Comparison of ENCODE assay signal across 19 cellular contexts in the genomic region with DNA sequence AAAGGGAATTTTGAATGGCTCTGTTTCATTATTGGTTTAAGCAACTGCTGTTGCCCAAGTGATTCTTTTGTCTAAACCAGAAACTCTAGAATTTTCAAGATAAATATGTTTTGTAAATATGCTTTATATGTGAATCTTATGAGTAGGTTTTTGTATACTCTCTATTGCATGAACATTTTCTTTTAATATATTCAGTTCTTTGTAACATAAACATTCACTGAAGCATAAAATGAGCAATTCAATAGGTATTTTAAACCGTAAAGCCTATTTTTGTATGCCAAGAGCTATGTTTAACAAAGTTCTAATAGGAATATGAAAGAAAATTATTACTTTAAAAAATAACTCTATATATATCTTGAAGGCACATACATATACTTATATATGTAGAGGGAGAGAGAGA.
DNase-seq lines count a peak whose midpoint lies in the region; ATAC-seq and TF ChIP-seq lines count a peak whose summit lies in the region.
"Had no signal": no experiment of that assay in that cellular context is flagged by ENCODE, and none has a peak within 500 bp of the region (broad histone marks: within the 10 kb centered on the region; RNA-seq: fewer than 3 reads in every experiment).

No MANE protein-coding gene starts in this region.

- H3K4me3 ChIP-seq in SJSA1 = no peak overlapping the region
- H3K4me3 ChIP-seq: BLaER1 treated with 17β-estradiol and CSF1 and Interleukin-3, amounts not matched to agents 10 nM and 100 nM; GM23338 had no signal

- ATAC-seq in Right ventricle myocardium superior (ENCODE audit: poor library complexity) = no peak
- ATAC-seq: CD8-positive, alpha-beta T cell; GM23338; HCT116 had no signal

- H3K36me3 Mint-ChIP-seq in HFFc6 (ENCODE audit: low read depth) = peaks cover 26% of the 10 kb centered on the region
- H3K36me3 Mint-ChIP-seq: CD8-positive, alpha-beta T cell; IgD-negative memory B cell had no signal

- H3K27ac ChIP-seq in SJSA1 = peak overlapping the region; percentile 29; the same call in 1 of the 2 replicates
- H3K27ac ChIP-seq: BLaER1 treated with 17β-estradiol and CSF1 and Interleukin-3, amounts not matched to agents 10 nM and 100 nM had no signal

- 0 out of 2 replicates have a peak overlapping the region, but pooled peaks have one; percentile 35 for H3K27ac Mint-ChIP-seq in HFFc6
- H3K27ac Mint-ChIP-seq: B cell; CD8-positive, alpha-beta T cell; GM23338; IgD-negative memory B cell had no signal

- H3K4me1 Mint-ChIP-seq in HFFc6 (ENCODE audit: low read depth) = peaks cover 55% of the 10 kb centered on the region
- H3K4me1 Mint-ChIP-seq: B cell, GM23338, IgD-negative memory B cell had no signal

- H3K27me3 Mint-ChIP-seq in HFFc6 (ENCODE audit: insufficient read depth) = no peaks in the 10 kb centered on the region
- H3K27me3 Mint-ChIP-seq: B cell had no signal

- DNase-seq in EH (ENCODE audit: low read depth) (peak; percentile 42), HFFc6 (no peak), SJSA1 (ENCODE audit: low read depth in 1 of 2, low spot score in 2 of 2) (no peak), fibroblast of gingiva (ENCODE audit: low read depth) (peak; percentile 40), glomerular visceral epithelial cell (ENCODE audit: extremely low spot score) (no peak), Right ventricle myocardium superior (no peak), NCI-H446 treated with DMSO at 0.1 percent for 48 hours (lab: John Stamatoyannopoulos, UW) (no peak)
- no peak for DNase-seq in activated CD8-positive, alpha-beta memory T cell treated with anti-CD3 and anti-CD28 coated beads, Interleukin-2, amount 50 U/mL, for 48 hours
- DNase-seq: 8988T; Calu3; CD8-positive, alpha-beta T cell; DMS79 treated with DMSO at 0.1 percent for 48 hours; EL; GDM1 had no signal

- H3K4me3 Mint-ChIP-seq in HFFc6 = peak overlapping the region; percentile 30; the same call in 1 of the 2 replicates
- H3K4me3 Mint-ChIP-seq: B cell; CD8-positive, alpha-beta T cell; GM23338; IgD-negative memory B cell had no signal

- peaks cover 17% of the 10 kb centered on the region for H3K9me3 Mint-ChIP-seq in HFFc6
- H3K9me3 Mint-ChIP-seq: GM23338 had no signal

- TF ChIP-seq CTCF in HFFc6 (IDR thresholded peaks at IDR 0.05) = no peak

- peaks cover 24% of the 10 kb centered on the region for H3K4me1 ChIP-seq in SJSA1 (replicated peaks)

- no peaks in the 10 kb centered on the region for H3K27me3 ChIP-seq in SJSA1 (replicated peaks)
- H3K27me3 ChIP-seq: BLaER1 treated with 17β-estradiol and CSF1 and Interleukin-3, amounts not matched to agents 10 nM and 100 nM had no signal

- no peaks in the 10 kb centered on the region for H3K9me3 ChIP-seq in SJSA1 (replicated peaks)

- intact Hi-C loops in Right ventricle myocardium superior (cut with DNase I) = no loop called here

- H3K36me3 ChIP-seq in SJSA1 = no peaks in the 10 kb centered on the region
- H3K36me3 ChIP-seq: BLaER1 treated with 17β-estradiol and CSF1 and Interleukin-3, amounts not matched to agents 10 nM and 100 nM had no signal

Comparison
In these comparisons a context has a peak if more than half of its experiments do, and no peak if none do; other contexts are left out.
1. DNase-seq: peak in EH (single experiment) and fibroblast of gingiva (single experiment); none in HFFc6 (single experiment), SJSA1 (0 of 2), glomerular visceral epithelial cell (single experiment), Right ventricle myocardium superior (single experiment), NCI-H446 treated with DMSO at 0.1 percent for 48 hours (single experiment) and activated CD8-positive, alpha-beta memory T cell treated with anti-CD3 and anti-CD28 coated beads, Interleukin-2, amount 50 U/mL, for 48 hours (single experiment).